ENCODE assay signal across 37 cellular contexts in genomic region chrX:96098471-96098870, GRCh38.
"Had no signal": no experiment of that assay in that cellular context is flagged by ENCODE, and none has a peak within 500 bp of the region (broad histone marks: within the 10 kb centered on the region; RNA-seq: fewer than 3 reads in every experiment).

No MANE protein-coding gene starts in this region.

- H3K36me3 ChIP-seq: MG63 had no signal

- H3K9ac ChIP-seq: KMS-11 had no signal

- H3K9me3 ChIP-seq: MG63 had no signal

- H3K27ac ChIP-seq: KMS-11 had no signal

- H3K27me3 ChIP-seq: MG63 had no signal

- H3K4me2 ChIP-seq: KMS-11 had no signal

- DNase-seq: Karpas-422, Kasumi-1, MG63, MM.1S, MV-4-11, NCI-H1048, NCI-H1092, NCI-H1092 treated with DMSO at 0.1 percent for 48 hours, NCI-H1105, NCI-H1105 treated with DMSO at 0.1 percent for 48 hours, NCI-H1417, NCI-H1417 treated with DMSO at 0.1 percent for 48 hours, NCI-H1436, NCI-H1436 treated with DMSO at 0.1 percent for 48 hours, NCI-H146, NCI-H1694, NCI-H1694 treated with DMSO at 0.1 percent for 48 hours, NCI-H187, NCI-H187 treated with DMSO at 0.1 percent for 48 hours, NCI-H1930, NCI-H2029, NCI-H2029 treated with DMSO at 0.1 percent for 48 hours, NCI-H2081, NCI-H2081 treated with DMSO at 0.1 percent for 48 hours, NCI-H2107, NCI-H2171, NCI-H2171 treated with DMSO at 0.1 percent for 48 hours, NCI-H2227 treated with DMSO at 0.1 percent for 48 hours, NCI-H226, NCI-H345, NCI-H446, NCI-H446 treated with DMSO at 0.1 percent for 48 hours, NCI-H510A, NCI-H510A treated with DMSO at 0.1 percent for 48 hours, NCI-H524, NCI-H524 treated with DMSO at 0.1 percent for 48 hours had no signal

- H3K4me3 ChIP-seq: MG63 had no signal
